ENCODE assay signal across 9 cellular contexts in the genomic region with DNA sequence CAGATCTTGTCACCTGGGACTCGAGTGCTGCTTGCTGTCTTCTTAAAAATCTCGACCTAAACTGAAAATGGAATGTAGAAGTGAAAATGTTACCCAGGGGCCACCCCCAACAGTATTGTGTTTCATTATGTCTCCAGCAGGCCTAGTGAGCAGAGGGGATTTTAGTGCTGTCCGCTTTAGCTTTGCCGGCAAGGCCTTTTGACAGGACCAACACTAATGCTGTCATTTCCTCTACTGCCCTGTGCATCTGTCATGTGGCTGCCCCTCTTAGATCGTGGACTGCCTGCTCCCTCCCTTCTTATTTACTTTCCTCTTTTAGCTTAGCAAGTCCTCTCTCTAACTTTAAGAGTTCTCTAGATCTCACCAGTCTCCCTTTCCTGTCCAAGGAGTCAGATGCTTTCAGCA.
DNase-seq lines count a peak whose midpoint lies in the region; ATAC-seq and TF ChIP-seq lines count a peak whose summit lies in the region.
"Had no signal": no experiment of that assay in that cellular context is flagged by ENCODE, and none has a peak within 500 bp of the region (broad histone marks: within the 10 kb centered on the region; RNA-seq: fewer than 3 reads in every experiment).

No MANE protein-coding gene starts in this region.

- H3K4me3 ChIP-seq in left lung (no peak overlapping the region), sigmoid colon (no peak overlapping the region), foreskin fibroblast (ENCODE audit: low read depth in 1 of 2, low read length in 2 of 2) (no peak overlapping the region), prostate gland (no peak overlapping the region)

- no peaks in the 10 kb centered on the region for H3K9me3 ChIP-seq in left lung
- no peaks in the 10 kb centered on the region for H3K9me3 ChIP-seq in sigmoid colon
- H3K9me3 ChIP-seq in prostate gland, result no peaks in the 10 kb centered on the region

- TF ChIP-seq POLR2A in sigmoid colon (IDR thresholded peaks at IDR 0.05), result no peak
- no peak for TF ChIP-seq POLR2A in prostate gland (IDR thresholded peaks at IDR 0.05)

- TF ChIP-seq CTCF in left lung (IDR thresholded peaks at IDR 0.05) (no peak), sigmoid colon (IDR thresholded peaks at IDR 0.05) (no peak), foreskin fibroblast (IDR thresholded peaks at IDR 0.05; ENCODE audit: low read depth, low read length) (no peak), prostate gland (IDR thresholded peaks at IDR 0.05) (no peak)

- H3K4me1 ChIP-seq in left lung (no peaks in the 10 kb centered on the region), sigmoid colon (no peaks in the 10 kb centered on the region), prostate gland (replicated peaks) (no peaks in the 10 kb centered on the region)

- H3K27me3 ChIP-seq in left lung (no peaks in the 10 kb centered on the region), sigmoid colon (no peaks in the 10 kb centered on the region), prostate gland (replicated peaks; ENCODE audit: insufficient read depth) (no peaks in the 10 kb centered on the region)

- ATAC-seq in GM18517 (IDR thresholded peaks at IDR 0.05; ENCODE audit: unreplicated experiment) (peak; percentile 99), GM21576 (IDR thresholded peaks at IDR 0.05; ENCODE audit: unreplicated experiment) (peak; percentile 99), HG03442 (IDR thresholded peaks at IDR 0.05; ENCODE audit: unreplicated experiment) (peak; percentile 100), left lung (peak; percentile 95)

- TF ChIP-seq EP300 in sigmoid colon (IDR thresholded peaks at IDR 0.05), result no peak

- 53 to 74% methylated on average over 5 of the region's 5 CpGs for WGBS in sigmoid colon, 2 donors
- 49% methylated on average over 5 of the region's 5 CpGs for WGBS in prostate gland

- DNase-seq in left lung, result peak in 1 of 2 donors; percentile 37
- no peak for DNase-seq in sigmoid colon
- DNase-seq in NK-92 (lab: John Stamatoyannopoulos, UW; ENCODE audit: unreplicated experiment), result no peak
- DNase-seq in foreskin fibroblast, result no peak
- DNase-seq in prostate gland (ENCODE audit: low spot score), result no peak
- DNase-seq: NCI-H1048 had no signal

- H3K27ac ChIP-seq in left lung (no peak overlapping the region), sigmoid colon (no peak overlapping the region), prostate gland (no peak overlapping the region)

- H3K36me3 ChIP-seq in left lung (no peaks in the 10 kb centered on the region), sigmoid colon (no peaks in the 10 kb centered on the region), prostate gland (no peaks in the 10 kb centered on the region)

- intact Hi-C loops in left lung (cut with DNase I) (no loop called here), sigmoid colon (cut with DNase I) (no loop called here), prostate gland (cut with DNase I) (no loop called here)
